In genomic region chr9:4585135-4585534, GRCh38 we compare ENCODE assay signal across 2 cellular contexts.
A peak's percentile ranks its signal among the peaks of the same experiment; 100 is the strongest.
TF ChIP-seq lines count a peak whose summit lies in the region.

No MANE protein-coding gene starts in this region.

TF ChIP-seq in A549, 52 proteins besides CTCF, POLR2A, EP300 and RAD21 (continued from another document):
- TF ChIP-seq REST (IDR thresholded peaks at IDR 0.05), result peak; percentile 54

TF ChIP-seq in HEK293, 187 proteins besides CTCF, POLR2A, EP300 and RAD21 (continued from another document):
- TF ChIP-seq REST (tag by site-specific recombination; IDR thresholded peaks at IDR 0.05), result peak; percentile 92
